ENCODE assay signal across 17 cellular contexts in the genomic region with DNA sequence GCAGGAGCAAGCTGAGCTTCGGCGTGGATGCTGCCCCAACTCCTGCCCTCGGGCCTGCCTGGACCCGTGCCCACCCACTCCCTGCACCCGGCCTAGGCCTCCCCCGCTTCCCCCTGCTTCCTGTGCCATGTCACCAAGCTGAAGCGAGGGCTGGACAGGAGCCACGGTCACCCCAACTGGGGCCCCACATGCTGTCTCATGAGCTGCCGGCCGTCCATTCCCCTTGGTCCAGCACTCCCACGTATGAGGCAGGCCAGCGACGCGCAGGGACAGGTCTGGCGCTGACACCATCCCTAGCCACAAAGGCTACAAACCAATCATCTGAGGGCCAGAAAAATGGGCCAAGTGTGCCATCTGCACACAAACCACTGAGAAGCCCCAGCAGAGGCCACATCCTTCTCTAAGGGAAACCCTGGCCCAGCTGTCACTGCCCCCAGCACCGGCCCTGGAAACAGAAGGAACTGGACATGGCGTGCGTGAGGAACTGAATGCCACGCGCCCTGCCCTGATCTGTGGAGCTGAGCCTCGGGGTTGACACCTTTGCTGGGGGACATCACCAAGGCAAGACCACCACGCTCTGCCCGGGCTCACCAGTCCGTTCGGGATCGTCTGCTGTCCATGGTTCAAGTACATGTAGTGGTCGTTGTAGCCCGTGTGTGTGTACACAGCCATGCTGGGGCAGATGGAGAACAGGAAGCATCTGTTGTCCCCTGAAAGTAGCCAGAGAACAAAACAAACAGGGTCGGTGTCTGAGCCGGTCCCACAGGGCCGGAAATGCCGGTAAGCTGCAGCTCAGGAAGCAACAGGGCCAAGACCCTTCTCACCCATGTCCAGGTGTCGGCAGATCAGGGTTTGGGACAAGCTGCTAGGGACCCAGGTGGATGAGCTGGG. TPM values are rescaled to one million over a fixed set of nuclear protein-coding genes. Genes with fewer than 3 reads are reported as not detected.
A peak's percentile ranks its signal among the peaks of the same experiment; 100 is the strongest.
DNase-seq lines count a peak whose midpoint lies in the region; ATAC-seq and TF ChIP-seq lines count a peak whose summit lies in the region.
"Had no signal": no experiment of that assay in that cellular context is flagged by ENCODE, and none has a peak within 500 bp of the region (broad histone marks: within the 10 kb centered on the region; RNA-seq: fewer than 3 reads in every experiment).

No MANE protein-coding gene starts in this region.

- H3K4me1 ChIP-seq in hepatocyte (ENCODE audit: insufficient read depth) = no peaks in the 10 kb centered on the region
- H3K4me1 ChIP-seq: neural progenitor cell had no signal

- peaks cover 9% of the 10 kb centered on the region for H3K4me1 Mint-ChIP-seq in stimulated activated effector memory CD8-positive, alpha-beta T cell treated with anti-CD3 and anti-CD28 coated beads, Interleukin-12 subunit alpha, Interleukin-12 subunit beta, amount 100 ng/mL, for 72 hours
- no peaks in the 10 kb centered on the region for H3K4me1 Mint-ChIP-seq in stimulated activated memory B cell treated with anti-CD40 and anti-IgM and Interleukin-4, amounts not matched to agents 10 μg/mL and 1 μg/mL and 100 μg/mL, for 72 hours
- H3K4me1 Mint-ChIP-seq: immature natural killer cell, memory B cell had no signal

- H3K27me3 ChIP-seq in hepatocyte = no peaks in the 10 kb centered on the region
- H3K27me3 ChIP-seq: neural progenitor cell had no signal

- no peaks in the 10 kb centered on the region for H4K20me1 ChIP-seq in hepatocyte (ENCODE audit: insufficient read depth, poor library complexity, severe bottlenecking)

- H3K4me3 ChIP-seq in hepatocyte = no peak overlapping the region
- H3K4me3 ChIP-seq: neural progenitor cell had no signal

- WGBS in hepatocyte (ENCODE audit: low lambda C conversion rate, missing lambda C conversion rate) = 94% methylated on average over 26 of the region's 33 CpGs

- no peaks in the 10 kb centered on the region for H3K36me3 ChIP-seq in hepatocyte (replicated peaks; ENCODE audit: insufficient read depth, low read depth)
- H3K36me3 ChIP-seq: neural progenitor cell had no signal

- H3K4me3 Mint-ChIP-seq in stimulated activated effector memory CD8-positive, alpha-beta T cell treated with anti-CD3 and anti-CD28 coated beads, Interleukin-12 subunit alpha, Interleukin-12 subunit beta, amount 100 ng/mL, for 72 hours = no peak overlapping the region
- H3K4me3 Mint-ChIP-seq in stimulated activated memory B cell treated with anti-CD40 and anti-IgM and Interleukin-4, amounts not matched to agents 10 μg/mL and 1 μg/mL and 100 μg/mL, for 72 hours = no peak overlapping the region
- H3K4me3 Mint-ChIP-seq: CD8-positive, alpha-beta memory T cell; immature natural killer cell; memory B cell; neural progenitor cell had no signal

- peaks cover 18% of the 10 kb centered on the region for H3K36me3 Mint-ChIP-seq in stimulated activated effector memory CD8-positive, alpha-beta T cell treated with anti-CD3 and anti-CD28 coated beads, Interleukin-12 subunit alpha, Interleukin-12 subunit beta, amount 100 ng/mL, for 72 hours
- peaks cover 31% of the 10 kb centered on the region for H3K36me3 Mint-ChIP-seq in stimulated activated memory B cell treated with anti-CD40 and anti-IgM and Interleukin-4, amounts not matched to agents 10 μg/mL and 1 μg/mL and 100 μg/mL, for 72 hours

- no peaks in the 10 kb centered on the region for H3K9me3 Mint-ChIP-seq in stimulated activated effector memory CD8-positive, alpha-beta T cell treated with anti-CD3 and anti-CD28 coated beads, Interleukin-12 subunit alpha, Interleukin-12 subunit beta, amount 100 ng/mL, for 72 hours
- no peaks in the 10 kb centered on the region for H3K9me3 Mint-ChIP-seq in stimulated activated memory B cell treated with anti-CD40 and anti-IgM and Interleukin-4, amounts not matched to agents 10 μg/mL and 1 μg/mL and 100 μg/mL, for 72 hours
- H3K9me3 Mint-ChIP-seq: CD8-positive, alpha-beta memory T cell; immature natural killer cell; memory B cell; neural progenitor cell had no signal

- DNase-seq in activated T-cell treated with anti-CD3 and anti-CD28 coated beads, Interleukin-2, amount 50 U/mL, for 48 hours = peak; percentile 11
- DNase-seq in activated T-cell treated with anti-CD3 and anti-CD28 coated beads, Interleukin-2, amount 50 U/mL, for 1 hour = no peak
- peak; percentile 36 for DNase-seq in activated CD8-positive, alpha-beta memory T cell treated with anti-CD3 and anti-CD28 coated beads, Interleukin-2, amount 50 U/mL, for 48 hours
- DNase-seq in hepatocyte (ENCODE audit: low spot score) (peak; percentile 7), NCI-H1105 (lab: John Stamatoyannopoulos, UW) (no peak), NCI-H1436 treated with DMSO at 0.1 percent for 48 hours (lab: John Stamatoyannopoulos, UW) (no peak)
- no peak for DNase-seq in stimulated activated effector memory CD8-positive, alpha-beta T cell treated with anti-CD3 and anti-CD28 coated beads, Interleukin-12 subunit alpha, Interleukin-12 subunit beta, amount 100 ng/mL, for 72 hours (ENCODE audit: low spot score in 2 of 2)
- DNase-seq: activated CD4-positive, CD25-positive, alpha-beta regulatory T cell; CD8-positive, alpha-beta memory T cell; immature natural killer cell; NCI-H187; NCI-H345; SHP77 treated with DMSO at 0.1 percent for 48 hours; T-helper 2 cell had no signal

- no peaks in the 10 kb centered on the region for H3K79me2 ChIP-seq in hepatocyte

- H3K27ac Mint-ChIP-seq in stimulated activated effector memory CD8-positive, alpha-beta T cell treated with anti-CD3 and anti-CD28 coated beads, Interleukin-12 subunit alpha, Interleukin-12 subunit beta, amount 100 ng/mL, for 72 hours = peak overlapping the region; percentile 29
- no peak overlapping the region for H3K27ac Mint-ChIP-seq in stimulated activated memory B cell treated with anti-CD40 and anti-IgM and Interleukin-4, amounts not matched to agents 10 μg/mL and 1 μg/mL and 100 μg/mL, for 72 hours
- H3K27ac Mint-ChIP-seq: memory B cell, neural progenitor cell had no signal

- H3K27me3 Mint-ChIP-seq in stimulated activated memory B cell treated with anti-CD40 and anti-IgM and Interleukin-4, amounts not matched to agents 10 μg/mL and 1 μg/mL and 100 μg/mL, for 72 hours = no peaks in the 10 kb centered on the region
- H3K27me3 Mint-ChIP-seq: memory B cell had no signal

- ATAC-seq in stimulated activated effector memory CD8-positive, alpha-beta T cell treated with anti-CD3 and anti-CD28 coated beads, Interleukin-12 subunit alpha, Interleukin-12 subunit beta, amount 100 ng/mL, for 72 hours = no peak
- no peak for ATAC-seq in stimulated activated memory B cell treated with anti-CD40 and anti-IgM and Interleukin-4, amounts not matched to agents 10 μg/mL and 1 μg/mL and 100 μg/mL, for 72 hours

- no peaks in the 10 kb centered on the region for H3K9me3 ChIP-seq in hepatocyte (ENCODE audit: low read depth)

- no peak overlapping the region for H3K27ac ChIP-seq in hepatocyte
- H3K27ac ChIP-seq: neural progenitor cell had no signal

- no peak overlapping the region for H3K4me2 ChIP-seq in hepatocyte
- H3K4me2 ChIP-seq: neural progenitor cell had no signal

- no peak overlapping the region for H2AFZ ChIP-seq in hepatocyte
- H2AFZ ChIP-seq: neural progenitor cell had no signal

- H3K9me2 ChIP-seq in hepatocyte (replicated peaks; ENCODE audit: insufficient read depth) = no peaks in the 10 kb centered on the region

- no peak for TF ChIP-seq CTCF in hepatocyte (IDR thresholded peaks at IDR 0.05; ENCODE audit: poor library complexity)

RNA-seq across cellular contexts. Expression of a gene that starts 22.2 kb away (rescaled TPM):
- total RNA-seq in hepatocyte = 13.5 and 29.7 TPM in 2 replicates
- 21.6 and 22.6 TPM in 2 replicates for polyA plus RNA-seq in hepatocyte

Comparison
In these comparisons a context has a peak if more than half of its experiments do, and no peak if none do; other contexts are left out.
1. DNase-seq: peak in activated T-cell treated with anti-CD3 and anti-CD28 coated beads, Interleukin-2, amount 50 U/mL, for 48 hours (2 of 2), activated CD8-positive, alpha-beta memory T cell treated with anti-CD3 and anti-CD28 coated beads, Interleukin-2, amount 50 U/mL, for 48 hours (single experiment) and hepatocyte (single experiment); none in activated T-cell treated with anti-CD3 and anti-CD28 coated beads, Interleukin-2, amount 50 U/mL, for 1 hour (single experiment), stimulated activated effector memory CD8-positive, alpha-beta T cell treated with anti-CD3 and anti-CD28 coated beads, Interleukin-12 subunit alpha, Interleukin-12 subunit beta, amount 100 ng/mL, for 72 hours (0 of 2), NCI-H1105 (single experiment) and NCI-H1436 treated with DMSO at 0.1 percent for 48 hours (single experiment).